Comparison of ENCODE assay signal across 8 cellular contexts in genomic region chr19:2475702-2476450, GRCh38. TPM values are rescaled to one million over a fixed set of nuclear protein-coding genes. Genes with fewer than 3 reads are reported as not detected.
DNase-seq lines count a peak whose midpoint lies in the region; ATAC-seq, FAIRE-seq and TF ChIP-seq lines count a peak whose summit lies in the region.

Gene GADD45B (plus strand): TSS chr19:2476127. CDS start chr19:2476359, 232 bp downstream.

- no peaks in the 10 kb centered on the region for H3K27me3 ChIP-seq in upper lobe of right lung

- no peaks in the 10 kb centered on the region for H3K27me3 Mint-ChIP-seq in T-helper 17 cell
- H3K27me3 Mint-ChIP-seq in progenitor cell of endocrine pancreas: peaks cover 46% of the 10 kb centered on the region

- FAIRE-seq in GM12892 (lab: Jason Lieb, UNC): peak; percentile 97

- H3K4me1 ChIP-seq in upper lobe of right lung: peaks cover 24% of the 10 kb centered on the region

- ATAC-seq in HG02870 (IDR thresholded peaks at IDR 0.05; ENCODE audit: unreplicated experiment) (peak; percentile 45), T-helper 17 cell (peak; percentile 72), left cardiac atrium (peak; percentile 81 to 84), upper lobe of right lung (peak; percentile 86)

- H3K9me3 ChIP-seq in T-helper 17 cell (ENCODE audit: control insufficient read depth, low read length, poor library complexity, severe bottlenecking): no peaks in the 10 kb centered on the region
- no peaks in the 10 kb centered on the region for H3K9me3 ChIP-seq in upper lobe of right lung

- intact Hi-C loops in left cardiac atrium (cut with DNase I): loop anchor here (2.0 to 10.0 kb wide), 5 partner anchors 66 to 137 kb away; no protein-coding TSS in a partner anchor
- intact Hi-C loops in upper lobe of right lung (cut with DNase I): loop anchor here (10.0 kb wide), 2 partner anchors 99 to 139 kb away; no protein-coding TSS in a partner anchor

- peak within 1 kb of the TSS; percentile 91 for H3K27ac ChIP-seq in upper lobe of right lung

- DNase-seq in GM12892 (ENCODE audit: insufficient read length) (peak; percentile 95), NCI-H1694 (lab: John Stamatoyannopoulos, UW) (peak; percentile 72), T-helper 17 cell (peak; percentile 93 to 97 (median 95)), amniotic stem cell (lab: John Stamatoyannopoulos, UW) (peak; percentile 96), left cardiac atrium (peak; percentile 98), progenitor cell of endocrine pancreas (ENCODE audit: low spot score, unreplicated experiment) (peak; percentile 90), upper lobe of right lung (peak; percentile 99)

- H3K9me3 Mint-ChIP-seq in progenitor cell of endocrine pancreas (ENCODE audit: low read depth): no peaks in the 10 kb centered on the region

- peak; percentile 100 for TF ChIP-seq POLR2A in GM12892 (IDR thresholded peaks at IDR 0.05; ENCODE audit: low read depth, low read length)

- H3K4me3 ChIP-seq in upper lobe of right lung: peak within 1 kb of the TSS; percentile 93

- peaks cover 10% of the 10 kb centered on the region for H3K36me3 ChIP-seq in upper lobe of right lung

- TF ChIP-seq CTCF in progenitor cell of endocrine pancreas (IDR thresholded peaks at IDR 0.05; ENCODE audit: unreplicated experiment) (no peak), upper lobe of right lung (IDR thresholded peaks at IDR 0.05) (no peak)

- peak within 1 kb of the TSS; percentile 95 for H3K27ac Mint-ChIP-seq in T-helper 17 cell
- H3K27ac Mint-ChIP-seq in progenitor cell of endocrine pancreas: peak within 1 kb of the TSS; percentile 88

- H3K4me3 Mint-ChIP-seq in T-helper 17 cell (peak within 1 kb of the TSS; percentile 96), progenitor cell of endocrine pancreas (ENCODE audit: low read depth) (peak within 1 kb of the TSS; percentile 85)

- peaks cover 29% of the 10 kb centered on the region for H3K4me1 Mint-ChIP-seq in T-helper 17 cell
- peaks cover 20% of the 10 kb centered on the region for H3K4me1 Mint-ChIP-seq in progenitor cell of endocrine pancreas (ENCODE audit: low read depth)

- H3K36me3 Mint-ChIP-seq in T-helper 17 cell (ENCODE audit: low read depth): peaks cover 5% of the 10 kb centered on the region
- H3K36me3 Mint-ChIP-seq in progenitor cell of endocrine pancreas (ENCODE audit: insufficient read depth): no peaks in the 10 kb centered on the region

RNA-seq across cellular contexts. Expression of gene GADD45B, which starts in this region (rescaled TPM):
- polyA plus RNA-seq in GM12892 (2012; ENCODE audit: missing spikeins): 68.1 TPM
- total RNA-seq in T-helper 17 cell: 100 to 1,000 TPM; 120 to 135 TPM
- 100 to 1,000 TPM in 1 of 2 donors, 10 to 100 TPM in 1; 64.0 to 189 TPM for total RNA-seq in left cardiac atrium
- 4.9 and 5.1 TPM in 2 replicates for total RNA-seq in progenitor cell of endocrine pancreas
- total RNA-seq in upper lobe of right lung: 91.2 TPM

Comparison
In these comparisons a context has a peak if more than half of its experiments do, and no peak if none do; other contexts are left out.
1. Peak in every context shown above with its lines: DNase-seq, ATAC-seq, H3K4me3 ChIP-seq and H3K27ac ChIP-seq.
2. RNA of gene GADD45B (total RNA-seq): 64.0 to 189 TPM in left cardiac atrium, 120 to 135 TPM in T-helper 17 cell and 91.2 TPM in upper lobe of right lung (single experiment); 4.9 to 5.1 TPM in progenitor cell of endocrine pancreas; every median in the first group is over 10 times any median in the second.